Comparison of ENCODE assay signal across 8 cellular contexts in the genomic region with DNA sequence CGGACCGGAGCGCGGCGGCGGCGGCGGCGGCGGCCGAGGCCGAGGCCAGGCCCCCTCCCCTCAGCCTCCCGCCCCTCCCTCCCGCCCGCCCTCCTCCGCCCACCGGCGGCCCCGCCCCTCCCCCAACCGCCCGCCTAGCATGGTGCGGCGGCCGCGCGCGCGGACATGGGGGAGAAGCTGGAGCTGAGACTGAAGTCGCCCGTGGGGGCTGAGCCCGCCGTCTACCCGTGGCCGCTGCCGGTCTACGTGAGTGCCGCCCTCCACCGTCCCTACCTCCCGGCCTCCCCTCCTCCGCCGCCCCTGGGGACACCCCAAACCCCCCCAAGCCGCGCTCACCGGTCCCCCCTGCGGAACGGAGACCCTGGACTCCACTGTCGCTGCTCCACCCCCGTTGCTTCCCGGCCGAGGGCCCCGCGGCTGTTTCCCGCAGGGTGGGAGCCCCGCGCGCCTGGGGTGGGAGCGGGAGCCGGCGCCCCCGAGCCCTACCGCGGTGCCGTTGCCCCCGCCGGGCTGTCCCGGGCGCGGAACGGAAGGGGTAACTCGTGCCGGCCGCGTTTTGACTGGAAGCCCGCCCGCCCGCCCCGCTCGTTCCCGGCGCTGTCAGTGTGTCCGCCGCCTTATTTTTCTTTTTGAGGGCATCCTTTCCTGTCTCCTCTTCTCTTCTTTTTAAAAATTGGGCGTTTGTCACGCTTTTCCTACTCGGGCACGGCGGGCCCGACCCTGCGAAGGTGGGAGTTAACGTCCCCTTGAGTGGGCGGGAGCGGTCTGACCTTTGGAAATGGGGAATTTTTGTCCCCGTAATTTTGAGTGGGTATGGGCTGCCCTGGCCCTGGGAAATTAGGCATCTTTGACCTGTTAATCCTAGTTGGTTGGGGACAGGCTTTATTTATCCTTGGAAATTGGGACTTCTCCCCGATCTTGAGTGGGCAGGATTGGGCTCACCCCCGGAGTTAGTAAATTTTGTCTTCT. TPM values are rescaled to one million over a fixed set of nuclear protein-coding genes. Genes with fewer than 3 reads are reported as not detected.
DNase-seq lines count a peak whose midpoint lies in the region.

No MANE protein-coding gene starts in this region.

- H3K4me3 Mint-ChIP-seq in T-helper 1 cell treated with Interleukin-12 subunit alpha and Interleukin-12 subunit beta and Interleukin-4 antibody, amounts not matched to agents 30 μg/mL and 1 μg/mL, for 36 hours, result peak overlapping the region; percentile 94
- peak overlapping the region; percentile 95 for H3K4me3 Mint-ChIP-seq in activated naive CD8-positive, alpha-beta T cell treated with anti-CD3 and anti-CD28 coated beads for 36 hours

- H3K9me2 ChIP-seq in Karpas-422 (replicated peaks; ENCODE audit: insufficient read depth, low read length), result no peaks in the 10 kb centered on the region

- no CpG with 5 or more reads among the region's 95 CpGs for WGBS in iPS DF 6.9 (ENCODE audit: insufficient coverage, insufficient read length)

- no peaks in the 10 kb centered on the region for H3K27me3 ChIP-seq in Karpas-422 (ENCODE audit: low read length)
- H3K27me3 ChIP-seq in iPS DF 6.9 (ENCODE audit: control insufficient read depth, insufficient read depth, low read length), result no peaks in the 10 kb centered on the region
- H3K27me3 ChIP-seq in skeletal muscle tissue (ENCODE audit: control insufficient read depth in 3 of 3, insufficient read depth in 3 of 3, low read length in 3 of 3), result no peaks in the 10 kb centered on the region

- H3K27ac Mint-ChIP-seq in T-helper 1 cell treated with Interleukin-12 subunit alpha and Interleukin-12 subunit beta and Interleukin-4 antibody, amounts not matched to agents 30 μg/mL and 1 μg/mL, for 36 hours, result peak overlapping the region; percentile 82
- H3K27ac Mint-ChIP-seq in activated naive CD8-positive, alpha-beta T cell treated with anti-CD3 and anti-CD28 coated beads for 36 hours, result peak overlapping the region; percentile 98

- H3K4me1 ChIP-seq in Karpas-422 (ENCODE audit: low read length) (peaks cover 45% of the 10 kb centered on the region), iPS DF 6.9 (ENCODE audit: control insufficient read depth, insufficient read depth, low read length) (peaks cover 3% of the 10 kb centered on the region; the same call in 1 of the 2 replicates), skeletal muscle tissue (ENCODE audit: control insufficient read depth in 3 of 3, insufficient read depth in 3 of 3, low read length in 3 of 3) (peaks cover 41 to 47% (median 41%) of the 10 kb centered on the region in 3 donors)

- peak overlapping the region; percentile 91 for H3K4me2 ChIP-seq in Karpas-422 (ENCODE audit: low read depth, low read length, poor library complexity, severe bottlenecking)

- H3K36me3 ChIP-seq in Karpas-422 (ENCODE audit: insufficient read depth, low read length) (no peaks in the 10 kb centered on the region), iPS DF 6.9 (ENCODE audit: control insufficient read depth, insufficient read depth, low read length) (no peaks in the 10 kb centered on the region), skeletal muscle tissue (ENCODE audit: control insufficient read depth in 3 of 3, insufficient read depth in 3 of 3, low read length in 3 of 3) (no peaks in the 10 kb centered on the region)

- no peak for DNase-seq in T-helper 1 cell
- peak; percentile 74 for DNase-seq in Karpas-422
- peak; percentile 63 for DNase-seq in activated naive CD8-positive, alpha-beta T cell treated with anti-CD3 and anti-CD28 coated beads for 36 hours
- DNase-seq in iPS DF 6.9 (ENCODE audit: low read depth, low spot score), result no peak
- DNase-seq in GF-D8 (lab: John Stamatoyannopoulos, UW), result no peak
- DNase-seq in NK-92 (lab: John Stamatoyannopoulos, UW; ENCODE audit: unreplicated experiment), result no peak

- peaks cover 23% of the 10 kb centered on the region for H3K4me1 Mint-ChIP-seq in T-helper 1 cell treated with Interleukin-12 subunit alpha and Interleukin-12 subunit beta and Interleukin-4 antibody, amounts not matched to agents 30 μg/mL and 1 μg/mL, for 36 hours (ENCODE audit: low read depth)
- peaks cover 35% of the 10 kb centered on the region for H3K4me1 Mint-ChIP-seq in activated naive CD8-positive, alpha-beta T cell treated with anti-CD3 and anti-CD28 coated beads for 36 hours

- no peaks in the 10 kb centered on the region for H3K27me3 Mint-ChIP-seq in T-helper 1 cell treated with Interleukin-12 subunit alpha and Interleukin-12 subunit beta and Interleukin-4 antibody, amounts not matched to agents 30 μg/mL and 1 μg/mL, for 36 hours (ENCODE audit: low read depth)
- no peaks in the 10 kb centered on the region for H3K27me3 Mint-ChIP-seq in activated naive CD8-positive, alpha-beta T cell treated with anti-CD3 and anti-CD28 coated beads for 36 hours

- no peak overlapping the region for H2AFZ ChIP-seq in Karpas-422 (ENCODE audit: low read length)

- H3K27ac ChIP-seq in Karpas-422 (ENCODE audit: low read length) (peak overlapping the region; percentile 56), iPS DF 6.9 (ENCODE audit: low read length) (no peak overlapping the region), skeletal muscle tissue (ENCODE audit: low read depth, low read length) (peak overlapping the region; percentile 96)

- H3K36me3 Mint-ChIP-seq in T-helper 1 cell treated with Interleukin-12 subunit alpha and Interleukin-12 subunit beta and Interleukin-4 antibody, amounts not matched to agents 30 μg/mL and 1 μg/mL, for 36 hours (ENCODE audit: low read depth), result no peaks in the 10 kb centered on the region
- peaks cover 14% of the 10 kb centered on the region for H3K36me3 Mint-ChIP-seq in activated naive CD8-positive, alpha-beta T cell treated with anti-CD3 and anti-CD28 coated beads for 36 hours

- peak overlapping the region; percentile 80 for H3K4me3 ChIP-seq in Karpas-422 (ENCODE audit: low read length)
- peak overlapping the region; percentile 77 for H3K4me3 ChIP-seq in iPS DF 6.9 (ENCODE audit: low read length)
- H3K4me3 ChIP-seq in skeletal muscle tissue (ENCODE audit: low read length in 3 of 3), result peak overlapping the region; percentile 75 to 78 (median 77)

- H3K9ac ChIP-seq in Karpas-422 (ENCODE audit: low read length) (peak overlapping the region; percentile 99), skeletal muscle tissue (ENCODE audit: low read depth in 1 of 3, low read length in 3 of 3) (peak overlapping the region; percentile 82 to 90 (median 89))

- H3K9me3 Mint-ChIP-seq in T-helper 1 cell treated with Interleukin-12 subunit alpha and Interleukin-12 subunit beta and Interleukin-4 antibody, amounts not matched to agents 30 μg/mL and 1 μg/mL, for 36 hours, result no peaks in the 10 kb centered on the region
- H3K9me3 Mint-ChIP-seq in activated naive CD8-positive, alpha-beta T cell treated with anti-CD3 and anti-CD28 coated beads for 36 hours, result no peaks in the 10 kb centered on the region

- H3K79me2 ChIP-seq in Karpas-422 (ENCODE audit: low read length), result peaks cover 48% of the 10 kb centered on the region

- peaks cover 37% of the 10 kb centered on the region for H4K20me1 ChIP-seq in Karpas-422 (ENCODE audit: insufficient read depth, low read depth, low read length)

- H3K9me3 ChIP-seq in Karpas-422 (ENCODE audit: low read length) (no peaks in the 10 kb centered on the region), iPS DF 6.9 (ENCODE audit: control insufficient read depth, insufficient read depth, low read length) (no peaks in the 10 kb centered on the region), skeletal muscle tissue (ENCODE audit: control insufficient read depth in 3 of 3, low read length in 3 of 3) (no peaks in the 10 kb centered on the region)

RNA-seq across cellular contexts. Expression of a gene that starts 0.6 kb away (rescaled TPM):
- 10.8 and 13.3 TPM in 2 replicates for total RNA-seq in Karpas-422 (2014; rRNA removed; shearing (Covaris generic); ENCODE audit: low replicate concordance)
- 10 to 100 TPM; 71.8 to 75.1 TPM for total RNA-seq in activated naive CD8-positive, alpha-beta T cell treated with anti-CD3 and anti-CD28 coated beads for 36 hours
- 5.7 TPM for total RNA-seq in skeletal muscle tissue

RNA-seq across cellular contexts. Expression of a gene that starts 12.9 kb away (rescaled TPM):
- 82.3 and 101 TPM in 2 replicates for total RNA-seq in Karpas-422 (2014; rRNA removed; shearing (Covaris generic); ENCODE audit: low replicate concordance)
- total RNA-seq in activated naive CD8-positive, alpha-beta T cell treated with anti-CD3 and anti-CD28 coated beads for 36 hours, result 10 to 100 TPM; 92.0 to 96.0 TPM
- 33.4 TPM for total RNA-seq in skeletal muscle tissue

Comparison
In these comparisons a context has a peak if more than half of its experiments do, and no peak if none do; other contexts are left out.
1. DNase-seq: peak in Karpas-422 (single experiment) and activated naive CD8-positive, alpha-beta T cell treated with anti-CD3 and anti-CD28 coated beads for 36 hours (single experiment); none in T-helper 1 cell (0 of 5), iPS DF 6.9 (single experiment), GF-D8 (single experiment) and NK-92 (single experiment).
2. Peak in every context shown above with its lines, with median percentiles within 50 percentile points of each other: H3K4me3 ChIP-seq.